ENCODE assay signal across 1 cellular context in the genomic region with DNA sequence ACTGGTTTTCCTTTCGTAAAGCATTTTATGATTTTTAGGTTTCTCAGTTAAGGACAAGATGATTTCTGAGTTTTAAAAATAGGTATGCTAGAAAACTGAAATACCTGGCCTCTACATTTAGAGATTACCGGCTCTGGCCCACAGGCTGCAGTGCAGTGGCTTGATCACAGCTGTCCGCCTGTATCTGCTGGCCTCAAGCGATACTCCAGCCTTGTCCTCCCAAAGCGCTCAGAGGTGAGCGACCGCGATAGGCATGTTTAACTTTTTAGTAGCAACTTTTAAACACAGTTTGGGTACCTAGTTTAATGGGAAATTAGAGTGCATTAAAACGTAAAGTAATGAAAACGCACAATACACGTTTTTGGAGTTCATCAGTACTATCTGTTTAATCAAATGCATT.
TF ChIP-seq lines count a peak whose summit lies in the region.

No MANE protein-coding gene starts in this region.

TF ChIP-seq in HepG2, 621 proteins besides CTCF, POLR2A, EP300 and RAD21:
- TF ChIP-seq NFKB2 (CRISPR knock-in tag; IDR thresholded peaks at IDR 0.05; ENCODE audit: borderline replicate concordance): no peak
- TF ChIP-seq, protein P1, sequence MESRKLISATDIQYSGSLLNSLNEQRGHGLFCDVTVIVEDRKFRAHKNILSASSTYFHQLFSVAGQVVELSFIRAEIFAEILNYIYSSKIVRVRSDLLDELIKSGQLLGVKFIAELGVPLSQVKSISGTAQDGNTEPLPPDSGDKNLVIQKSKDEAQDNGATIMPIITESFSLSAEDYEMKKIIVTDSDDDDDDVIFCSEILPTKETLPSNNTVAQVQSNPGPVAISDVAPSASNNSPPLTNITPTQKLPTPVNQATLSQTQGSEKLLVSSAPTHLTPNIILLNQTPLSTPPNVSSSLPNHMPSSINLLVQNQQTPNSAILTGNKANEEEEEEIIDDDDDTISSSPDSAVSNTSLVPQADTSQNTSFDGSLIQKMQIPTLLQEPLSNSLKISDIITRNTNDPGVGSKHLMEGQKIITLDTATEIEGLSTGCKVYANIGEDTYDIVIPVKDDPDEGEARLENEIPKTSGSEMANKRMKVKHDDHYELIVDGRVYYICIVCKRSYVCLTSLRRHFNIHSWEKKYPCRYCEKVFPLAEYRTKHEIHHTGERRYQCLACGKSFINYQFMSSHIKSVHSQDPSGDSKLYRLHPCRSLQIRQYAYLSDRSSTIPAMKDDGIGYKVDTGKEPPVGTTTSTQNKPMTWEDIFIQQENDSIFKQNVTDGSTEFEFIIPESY (CRISPR knock-in tag; IDR thresholded peaks at IDR 0.05): peak; percentile 90
